9 cellular contexts compared by ENCODE assay signal in genomic region chr6:24205020-24205492, GRCh38.
DNase-seq lines count a peak whose midpoint lies in the region; ATAC-seq, FAIRE-seq and TF ChIP-seq lines count a peak whose summit lies in the region.
"Had no signal": no experiment of that assay in that cellular context is flagged by ENCODE, and none has a peak within 500 bp of the region (broad histone marks: within the 10 kb centered on the region; RNA-seq: fewer than 3 reads in every experiment).

No MANE protein-coding gene starts in this region.

- DNase-seq in AG09319 (ENCODE audit: extremely low read depth, low read depth) (no peak), KBM-7 (peak; percentile 58), OCI-M2 (lab: John Stamatoyannopoulos, UW; ENCODE audit: unreplicated experiment) (peak; percentile 41), neural progenitor cell (ENCODE audit: low spot score) (peak; percentile 61), occipital lobe (lab: John Stamatoyannopoulos, UW) (no peak)

- in situ Hi-C loops in KBM-7 (cut with MboI; ENCODE audit: low pct_unique_long_range_greater_than_20kb, low sequenced_read_pairs), result no loop called here

- no peak overlapping the region for H3K9ac ChIP-seq in neural progenitor cell

- ATAC-seq in GM19452 (IDR thresholded peaks at IDR 0.05; ENCODE audit: unreplicated experiment), result no peak

- peaks cover 3% of the 10 kb centered on the region for H3K27me3 Mint-ChIP-seq in neural progenitor cell (ENCODE audit: insufficient read depth, low read depth)

- no peak overlapping the region for H3K4me2 ChIP-seq in neural progenitor cell

- H3K4me1 ChIP-seq in neural progenitor cell, result no peaks in the 10 kb centered on the region

- TF ChIP-seq CTCF in AG09319 (IDR thresholded peaks at IDR 0.05; ENCODE audit: low read depth, low read length) (peak; percentile 50), GM12874 (IDR thresholded peaks at IDR 0.05; ENCODE audit: insufficient read depth, low read depth, low read length) (peak; percentile 27; the same call in 1 of the 2 replicates), neural progenitor cell (IDR thresholded peaks at IDR 0.05) (peak; percentile 81)

- H3K4me1 Mint-ChIP-seq in neural progenitor cell, result no peaks in the 10 kb centered on the region

- no peak overlapping the region for H3K27ac Mint-ChIP-seq in neural progenitor cell

- H3K36me3 ChIP-seq in neural progenitor cell, result no peaks in the 10 kb centered on the region

- no peaks in the 10 kb centered on the region for H3F3A ChIP-seq in neural progenitor cell (ENCODE audit: low read depth)

- peaks cover 9% of the 10 kb centered on the region for H3K9me3 Mint-ChIP-seq in neural progenitor cell

- H4K20me1 ChIP-seq in neural progenitor cell (ENCODE audit: low read depth), result no peaks in the 10 kb centered on the region

- H3K27me3 ChIP-seq in neural progenitor cell, result no peaks in the 10 kb centered on the region

- FAIRE-seq in endometrium (lab: Jason Lieb, UNC), result peak; percentile 60

- H3K36me3 Mint-ChIP-seq in neural progenitor cell, result no peaks in the 10 kb centered on the region

- H3K27ac ChIP-seq in neural progenitor cell, result no peak overlapping the region
- H3K27ac ChIP-seq: epithelial cell of prostate had no signal

- H3K9me3 ChIP-seq in neural progenitor cell (ENCODE audit: low read depth), result no peaks in the 10 kb centered on the region

- H3K79me2 ChIP-seq in neural progenitor cell (ENCODE audit: low read depth), result no peaks in the 10 kb centered on the region

- no peak overlapping the region for H3K4me3 ChIP-seq in neural progenitor cell

- H3K4me3 Mint-ChIP-seq in neural progenitor cell, result no peak overlapping the region

- H2AFZ ChIP-seq in neural progenitor cell (replicated peaks), result no peak overlapping the region

Comparison
In these comparisons a context has a peak if more than half of its experiments do, and no peak if none do; other contexts are left out.
1. DNase-seq: peak in KBM-7 (single experiment), OCI-M2 (single experiment) and neural progenitor cell (single experiment); none in AG09319 (single experiment) and occipital lobe (single experiment).
2. CTCF ChIP-seq: peak in every context shown above with its lines; median percentile 81 in neural progenitor cell; 50 in AG09319; 27 in GM12874.